In genomic region chr5:74851684-74852353, GRCh38 we compare ENCODE assay signal across 8 cellular contexts. TPM values are rescaled to one million over a fixed set of nuclear protein-coding genes. Genes with fewer than 3 reads are reported as not detected.
A peak's percentile ranks its signal among the peaks of the same experiment; 100 is the strongest.
DNase-seq lines count a peak whose midpoint lies in the region; ATAC-seq and TF ChIP-seq lines count a peak whose summit lies in the region.

No MANE protein-coding gene starts in this region.

- no peaks in the 10 kb centered on the region for H3K79me2 ChIP-seq in ACC112 (ENCODE audit: control insufficient read depth, insufficient read depth, low read length, unreplicated experiment)

- no peak for TF ChIP-seq CTCF in HFFc6 (IDR thresholded peaks at IDR 0.05)

- peaks cover 8% of the 10 kb centered on the region; the same call in 1 of the 2 replicates for H3K4me1 Mint-ChIP-seq in HFFc6 (ENCODE audit: low read depth)
- peaks cover 20% of the 10 kb centered on the region for H3K4me1 Mint-ChIP-seq in activated T-helper 1 cell treated with anti-CD3 and anti-CD28 coated beads, Interleukin-12 subunit alpha, Interleukin-12 subunit beta, Interleukin-2, Interleukin-4 antibody, amounts not matched to agents 30 ng/mL and 10 ng/mL and 1 ng/mL, durations not matched to agents 14 hours and 24 hours and 36 hours (ENCODE audit: low read depth)

- peak overlapping the region; percentile 97 for H2AFZ ChIP-seq in ACC112 (ENCODE audit: low read length, unreplicated experiment)

- H3K4me3 ChIP-seq in ACC112 (ENCODE audit: low read depth, low read length), result peak overlapping the region; percentile 77

- DNase-seq in HFFc6, result peak; percentile 22
- no peak for DNase-seq in activated T-helper 1 cell treated with anti-CD3 and anti-CD28 coated beads, Interleukin-12 subunit alpha, Interleukin-12 subunit beta, Interleukin-2, Interleukin-4 antibody, amounts not matched to agents 30 ng/mL and 10 ng/mL and 1 ng/mL, durations not matched to agents 14 hours and 24 hours and 36 hours (ENCODE audit: low spot score)
- DNase-seq in iris pigment epithelial cell (ENCODE audit: low read depth), result peak; percentile 52
- no peak for DNase-seq in D341Med (ENCODE audit: low spot score)
- no peak for DNase-seq in NCI-H1092 (lab: John Stamatoyannopoulos, UW)

- no peaks in the 10 kb centered on the region for H3K36me3 ChIP-seq in ACC112 (ENCODE audit: insufficient read depth, low read length)

- ATAC-seq in GM21360 (IDR thresholded peaks at IDR 0.05; ENCODE audit: unreplicated experiment) (no peak), HG02678 (IDR thresholded peaks at IDR 0.05; ENCODE audit: unreplicated experiment) (no peak)

- intact Hi-C loops in activated T-helper 1 cell treated with anti-CD3 and anti-CD28 coated beads, Interleukin-12 subunit alpha, Interleukin-12 subunit beta, Interleukin-2, Interleukin-4 antibody, amounts not matched to agents 30 ng/mL and 10 ng/mL and 1 ng/mL, durations not matched to agents 14 hours and 24 hours and 36 hours (cut with micrococcal nuclease), result loop anchor here (5.0 kb wide), 2 partner anchors 85 to 385 kb away; partner anchors contain the start of genes ANKRD31, GFM2 and NSA2

- H3K36me3 Mint-ChIP-seq in HFFc6 (ENCODE audit: low read depth), result peaks cover 9% of the 10 kb centered on the region
- peaks cover 11% of the 10 kb centered on the region for H3K36me3 Mint-ChIP-seq in activated T-helper 1 cell treated with anti-CD3 and anti-CD28 coated beads, Interleukin-12 subunit alpha, Interleukin-12 subunit beta, Interleukin-2, Interleukin-4 antibody, amounts not matched to agents 30 ng/mL and 10 ng/mL and 1 ng/mL, durations not matched to agents 14 hours and 24 hours and 36 hours (ENCODE audit: low read depth)

- H3K27ac ChIP-seq in ACC112 (ENCODE audit: low read depth, low read length), result peak overlapping the region; percentile 82

- peak overlapping the region; percentile 41; the same call in 1 of the 2 replicates for H3K27ac Mint-ChIP-seq in HFFc6
- peak overlapping the region; percentile 75 for H3K27ac Mint-ChIP-seq in activated T-helper 1 cell treated with anti-CD3 and anti-CD28 coated beads, Interleukin-12 subunit alpha, Interleukin-12 subunit beta, Interleukin-2, Interleukin-4 antibody, amounts not matched to agents 30 ng/mL and 10 ng/mL and 1 ng/mL, durations not matched to agents 14 hours and 24 hours and 36 hours

- peaks cover 16% of the 10 kb centered on the region for H3K4me1 ChIP-seq in ACC112 (ENCODE audit: control insufficient read depth, insufficient read depth, low read length, unreplicated experiment)

- peaks cover 11% of the 10 kb centered on the region; the same call in 1 of the 2 replicates for H3K9me3 Mint-ChIP-seq in HFFc6
- peaks cover 11% of the 10 kb centered on the region for H3K9me3 Mint-ChIP-seq in activated T-helper 1 cell treated with anti-CD3 and anti-CD28 coated beads, Interleukin-12 subunit alpha, Interleukin-12 subunit beta, Interleukin-2, Interleukin-4 antibody, amounts not matched to agents 30 ng/mL and 10 ng/mL and 1 ng/mL, durations not matched to agents 14 hours and 24 hours and 36 hours

- H3K27me3 ChIP-seq in ACC112 (ENCODE audit: insufficient read depth, low read length), result no peaks in the 10 kb centered on the region

- H3K27me3 Mint-ChIP-seq in HFFc6 (ENCODE audit: insufficient read depth), result peaks cover 3% of the 10 kb centered on the region; the same call in 1 of the 2 replicates
- H3K27me3 Mint-ChIP-seq in activated T-helper 1 cell treated with anti-CD3 and anti-CD28 coated beads, Interleukin-12 subunit alpha, Interleukin-12 subunit beta, Interleukin-2, Interleukin-4 antibody, amounts not matched to agents 30 ng/mL and 10 ng/mL and 1 ng/mL, durations not matched to agents 14 hours and 24 hours and 36 hours (ENCODE audit: insufficient read depth), result no peaks in the 10 kb centered on the region

- peak overlapping the region; percentile 56; the same call in 1 of the 2 replicates for H3K4me3 Mint-ChIP-seq in HFFc6
- peak overlapping the region; percentile 73 for H3K4me3 Mint-ChIP-seq in activated T-helper 1 cell treated with anti-CD3 and anti-CD28 coated beads, Interleukin-12 subunit alpha, Interleukin-12 subunit beta, Interleukin-2, Interleukin-4 antibody, amounts not matched to agents 30 ng/mL and 10 ng/mL and 1 ng/mL, durations not matched to agents 14 hours and 24 hours and 36 hours

RNA-seq across cellular contexts. Expression of gene FAM169A, which starts 14.4 kb away (rescaled TPM):
- under 1 TPM in 2 of 6 experiments, not detected in 4; 0.02 to 0.07 TPM for total RNA-seq in HFFc6 (2021; fragmentation: NEBNext Ultra II Directional; extraction: Animal tissue kit (Norgen Biotek cat#: 25700))
- total RNA-seq in activated T-helper 1 cell treated with anti-CD3 and anti-CD28 coated beads, Interleukin-12 subunit alpha, Interleukin-12 subunit beta, Interleukin-2, Interleukin-4 antibody, amounts not matched to agents 30 ng/mL and 10 ng/mL and 1 ng/mL, durations not matched to agents 14 hours and 24 hours and 36 hours, result 3.2 and 3.5 TPM in 2 replicates

Comparison
In these comparisons a context has a peak if more than half of its experiments do, and no peak if none do; other contexts are left out.
1. DNase-seq: peak in HFFc6 (single experiment) and iris pigment epithelial cell (single experiment); none in activated T-helper 1 cell treated with anti-CD3 and anti-CD28 coated beads, Interleukin-12 subunit alpha, Interleukin-12 subunit beta, Interleukin-2, Interleukin-4 antibody, amounts not matched to agents 30 ng/mL and 10 ng/mL and 1 ng/mL, durations not matched to agents 14 hours and 24 hours and 36 hours (single experiment), D341Med (single experiment) and NCI-H1092 (single experiment).